In genomic region chr1:9874959-9875635, GRCh38 we compare ENCODE assay signal across 8 cellular contexts. TPM values are rescaled to one million over a fixed set of nuclear protein-coding genes. Genes with fewer than 3 reads are reported as not detected.
DNase-seq lines count a peak whose midpoint lies in the region; ATAC-seq and TF ChIP-seq lines count a peak whose summit lies in the region.

No MANE protein-coding gene starts in this region.

- H3K4me1 ChIP-seq in ES-I3 (ENCODE audit: insufficient read depth, low read length), result no peaks in the 10 kb centered on the region; the same call in 1 of the 2 replicates
- H3K4me1 ChIP-seq in Panc1 (ENCODE audit: control insufficient read depth, insufficient read depth, low read length), result peaks cover 6% of the 10 kb centered on the region; the same call in 1 of the 2 replicates

- H3K9ac ChIP-seq in ES-I3 (ENCODE audit: low read depth, low read length), result peak overlapping the region; percentile 33; the same call in 1 of the 2 replicates

- H3K27ac Mint-ChIP-seq in nephron, result peak overlapping the region; percentile 35 to 75 (median 49)

- BruUV-seq in Panc1 (replicated peaks; lab: Mats Ljungman, UMichigan), result no TSS peak

- no peaks in the 10 kb centered on the region for H3K9me3 Mint-ChIP-seq in nephron

- ATAC-seq in Panc1 (peak; percentile 94), GM18861 (IDR thresholded peaks at IDR 0.05; ENCODE audit: unreplicated experiment) (no peak)
- peak; percentile 85 for ATAC-seq in stimulated activated naive CD8-positive, alpha-beta T cell treated with anti-CD3 and anti-CD28 coated beads, Interleukin-15, Interleukin-2, amounts not matched to agents 100 U/mL and 50 U/mL, for 24 hours

- peak overlapping the region; percentile 4 to 29 (median 20) for H3K4me3 Mint-ChIP-seq in nephron

- peak overlapping the region; percentile 19 to 50; a peak in 3 of 4 replicates for H3K4me3 ChIP-seq in Panc1 (ENCODE audit: low read depth in 2 of 2, low read length in 2 of 2)
- H3K4me3 ChIP-seq in fibroblast of pulmonary artery (replicated peaks; ENCODE audit: low read depth, low read length), result no peak overlapping the region

- peaks cover 5% of the 10 kb centered on the region for H3K36me3 Mint-ChIP-seq in nephron (ENCODE audit: low read depth)

- H3K4me1 Mint-ChIP-seq in nephron, result peaks cover 50% of the 10 kb centered on the region

- CTCF ChIA-PET in Panc1 (lab: Charles Lee), result interaction anchor here (0.5 to 3.7 kb wide), 3 partner anchors 9 to 64 kb away, joined by 5 to 14 read pairs (median 10); no protein-coding TSS in a partner anchor

- no peaks in the 10 kb centered on the region for H3K36me3 ChIP-seq in ES-I3 (ENCODE audit: insufficient read depth, low read length)
- H3K36me3 ChIP-seq in Panc1 (ENCODE audit: control insufficient read depth, insufficient read depth, low read length), result no peaks in the 10 kb centered on the region

- TF ChIP-seq CTCF in Panc1 (IDR thresholded peaks at IDR 0.05) (peak; percentile 97), fibroblast of pulmonary artery (IDR thresholded peaks at IDR 0.05; ENCODE audit: low read length, missing control alignments) (peak; percentile 91), nephron (IDR thresholded peaks at IDR 0.05; ENCODE audit: unreplicated experiment in 3 of 3) (peak; percentile 94 to 97 (median 94))

- H3K9me3 ChIP-seq in ES-I3 (ENCODE audit: control insufficient read depth, insufficient read depth, low read length) (no peaks in the 10 kb centered on the region), Panc1 (ENCODE audit: control insufficient read depth, insufficient read depth, low read depth, low read length) (no peaks in the 10 kb centered on the region)

- intact Hi-C loops in Panc1 (cut with micrococcal nuclease; ENCODE audit: unreplicated experiment), result loop anchor here (1.0 kb wide), 1 partner anchor 67 kb away; no protein-coding TSS in a partner anchor

- in situ Hi-C loops in Panc1 (cut with HindIII; ENCODE audit: low pct_unique_long_range_greater_than_20kb, low sequenced_read_pairs), result no loop called here

- DNase-seq in HuH-7.5 (ENCODE audit: low spot score) (peak; percentile 97), Panc1 (ENCODE audit: low read depth, low spot score) (no peak), activated T-helper 1 cell treated with Interleukin-2 at 50 U/mL for 16 hours (ENCODE audit: low read depth) (peak; percentile 55), fibroblast of pulmonary artery (ENCODE audit: low read depth) (peak; percentile 77)
- peak; percentile 80 for DNase-seq in stimulated activated naive CD8-positive, alpha-beta T cell treated with anti-CD3 and anti-CD28 coated beads, Interleukin-15, Interleukin-2, amounts not matched to agents 100 U/mL and 50 U/mL, for 24 hours

- peak overlapping the region; percentile 57; the same call in 1 of the 2 replicates for H3K27ac ChIP-seq in Panc1 (ENCODE audit: low read length)

- POLR2A ChIA-PET in Panc1 (lab: Charles Lee), result no interaction called here

- no peaks in the 10 kb centered on the region for H3K27me3 ChIP-seq in Panc1 (ENCODE audit: control insufficient read depth, insufficient read depth, low read length)

- H3K27me3 Mint-ChIP-seq in nephron (ENCODE audit: low read depth), result peaks cover 5% of the 10 kb centered on the region

RNA-seq across cellular contexts. Expression of gene CTNNBIP1, which starts 35.0 kb away (rescaled TPM):
- total RNA-seq in Panc1 (2021; ENCODE audit: unreplicated experiment), result 36.9 TPM
- polyA plus RNA-seq in Panc1 (2012; ENCODE audit: insufficient read length), result 66.7 TPM

RNA-seq across cellular contexts. Expression of gene CLSTN1, which starts 51.3 kb away (rescaled TPM):
- 143 TPM for total RNA-seq in Panc1 (2021; ENCODE audit: unreplicated experiment)
- polyA plus RNA-seq in Panc1 (2012; ENCODE audit: insufficient read length), result 184 TPM
